Comparison of ENCODE assay signal across 17 cellular contexts in genomic region chr3:155647988-155648591, GRCh38.
"Had no signal": no experiment of that assay in that cellular context is flagged by ENCODE, and none has a peak within 500 bp of the region (broad histone marks: within the 10 kb centered on the region; RNA-seq: fewer than 3 reads in every experiment).

No MANE protein-coding gene starts in this region.

- H2AFZ ChIP-seq: hepatocyte had no signal

- H3K36me3 Mint-ChIP-seq: activated naive CD4-positive, alpha-beta T cell treated with anti-CD3 and anti-CD28 coated beads, Interleukin-2, amount 50 U/mL, for 24 hours; natural killer cell treated with Interleukin-12 subunit alpha and Interleukin-12 subunit beta and Interleukin-15 and Interleukin-18, amount 100 ng/mL, for 72 hours; stimulated activated naive B cell treated with anti-CD40 and anti-IgM and Interleukin-4, amounts not matched to agents 10 μg/mL and 1 μg/mL and 100 μg/mL, for 72 hours had no signal

- H3K4me1 ChIP-seq: adrenal gland, tibial artery, uterus had no signal

- H3K4me3 Mint-ChIP-seq: activated CD4-positive, alpha-beta memory T cell treated with anti-CD3 and anti-CD28 coated beads, Interleukin-2, amount 10 ng/mL, durations not matched to agents 7 days and 5 days; activated naive CD4-positive, alpha-beta T cell treated with anti-CD3 and anti-CD28 coated beads, Interleukin-2, amount 50 U/mL, for 24 hours; natural killer cell treated with Interleukin-12 subunit alpha and Interleukin-12 subunit beta and Interleukin-15 and Interleukin-18, amount 100 ng/mL, for 72 hours; stimulated activated naive B cell treated with anti-CD40 and anti-IgM and Interleukin-4, amounts not matched to agents 10 μg/mL and 1 μg/mL and 100 μg/mL, for 72 hours; T-helper 17 cell had no signal

- H3K9me3 Mint-ChIP-seq: activated CD4-positive, alpha-beta memory T cell treated with anti-CD3 and anti-CD28 coated beads, Interleukin-2, amount 10 ng/mL, durations not matched to agents 7 days and 5 days; activated naive CD4-positive, alpha-beta T cell treated with anti-CD3 and anti-CD28 coated beads, Interleukin-2, amount 50 U/mL, for 24 hours; natural killer cell treated with Interleukin-12 subunit alpha and Interleukin-12 subunit beta and Interleukin-15 and Interleukin-18, amount 100 ng/mL, for 72 hours; stimulated activated naive B cell treated with anti-CD40 and anti-IgM and Interleukin-4, amounts not matched to agents 10 μg/mL and 1 μg/mL and 100 μg/mL, for 72 hours had no signal

- ATAC-seq: left lobe of liver; natural killer cell treated with Interleukin-12 subunit alpha and Interleukin-12 subunit beta and Interleukin-15 and Interleukin-18, amount 100 ng/mL, for 72 hours; stimulated activated naive B cell treated with anti-CD40 and anti-IgM and Interleukin-4, amounts not matched to agents 10 μg/mL and 1 μg/mL and 100 μg/mL, for 72 hours; T-helper 17 cell had no signal

- H3K27me3 ChIP-seq: adrenal gland, cardiac muscle cell, hepatocyte, tibial artery, uterus had no signal

- H3K4me3 ChIP-seq: adrenal gland, cardiac muscle cell, hepatocyte, tibial artery, uterus had no signal

- H3K27ac ChIP-seq: adrenal gland, cardiac muscle cell, hepatocyte, tibial artery, uterus had no signal

- H3K36me3 ChIP-seq: adrenal gland, cardiac muscle cell, tibial artery, uterus had no signal

- H3K4me2 ChIP-seq: hepatocyte had no signal

- H3K27ac Mint-ChIP-seq: activated CD4-positive, alpha-beta memory T cell treated with anti-CD3 and anti-CD28 coated beads, Interleukin-2, amount 10 ng/mL, durations not matched to agents 7 days and 5 days; activated naive CD4-positive, alpha-beta T cell treated with anti-CD3 and anti-CD28 coated beads, Interleukin-2, amount 50 U/mL, for 24 hours; natural killer cell treated with Interleukin-12 subunit alpha and Interleukin-12 subunit beta and Interleukin-15 and Interleukin-18, amount 100 ng/mL, for 72 hours; stimulated activated naive B cell treated with anti-CD40 and anti-IgM and Interleukin-4, amounts not matched to agents 10 μg/mL and 1 μg/mL and 100 μg/mL, for 72 hours; T-helper 17 cell had no signal

- H3K79me2 ChIP-seq: hepatocyte had no signal

- DNase-seq: activated CD4-positive, alpha-beta memory T cell treated with anti-CD3 and anti-CD28 coated beads, Interleukin-2, amount 10 ng/mL, durations not matched to agents 7 days and 5 days; activated CD4-positive, alpha-beta T cell treated with anti-CD3 and anti-CD28 coated beads for 4 hours; activated effector memory CD4-positive, alpha-beta T cell treated with anti-CD3 and anti-CD28 coated beads, Interleukin-2, amount 50 U/mL, for 16 hours; activated T-cell treated with anti-CD3 and anti-CD28 coated beads, Interleukin-2, amount 50 U/mL, for 48 hours; adrenal gland; mammary epithelial cell; stimulated activated CD4-positive, alpha-beta T cell treated with anti-CD3 and anti-CD28 coated beads, Interleukin-15, amount 100 ng/mL, for 24 hours; stimulated activated CD4-positive, alpha-beta T cell treated with anti-CD3 and anti-CD28 coated beads, Interleukin-4, amount 100 ng/mL, for 1 hour; stimulated activated naive B cell treated with anti-CD40 and anti-IgM and Interleukin-4, amounts not matched to agents 10 μg/mL and 1 μg/mL and 100 μg/mL, for 72 hours; T-helper 17 cell; tibial artery; uterus had no signal

- H3K27me3 Mint-ChIP-seq: activated CD4-positive, alpha-beta memory T cell treated with anti-CD3 and anti-CD28 coated beads, Interleukin-2, amount 10 ng/mL, durations not matched to agents 7 days and 5 days; activated naive CD4-positive, alpha-beta T cell treated with anti-CD3 and anti-CD28 coated beads, Interleukin-2, amount 50 U/mL, for 24 hours; natural killer cell treated with Interleukin-12 subunit alpha and Interleukin-12 subunit beta and Interleukin-15 and Interleukin-18, amount 100 ng/mL, for 72 hours; stimulated activated naive B cell treated with anti-CD40 and anti-IgM and Interleukin-4, amounts not matched to agents 10 μg/mL and 1 μg/mL and 100 μg/mL, for 72 hours had no signal

- H3K4me1 Mint-ChIP-seq: activated CD4-positive, alpha-beta memory T cell treated with anti-CD3 and anti-CD28 coated beads, Interleukin-2, amount 10 ng/mL, durations not matched to agents 7 days and 5 days; activated naive CD4-positive, alpha-beta T cell treated with anti-CD3 and anti-CD28 coated beads, Interleukin-2, amount 50 U/mL, for 24 hours; stimulated activated naive B cell treated with anti-CD40 and anti-IgM and Interleukin-4, amounts not matched to agents 10 μg/mL and 1 μg/mL and 100 μg/mL, for 72 hours; T-helper 17 cell had no signal

- H3K9me3 ChIP-seq: adrenal gland, tibial artery, uterus had no signal
